In genomic region chr6:110415297-110415916, GRCh38 we compare ENCODE assay signal across 1 cellular context.
TF ChIP-seq lines count a peak whose summit lies in the region.

Gene DDO, minus strand, starts transcription at chr6:110415575. Its CDS starts 2,113 bp downstream, at chr6:110413462.

TF ChIP-seq in HepG2, 621 proteins besides CTCF, POLR2A, EP300 and RAD21 (continued from another document and continues in another):
- TF ChIP-seq DZIP1 (CRISPR knock-in tag; IDR thresholded peaks at IDR 0.05) (no peak), PPARG (CRISPR knock-in tag; conservative IDR thresholded peaks at IDR 0.05) (no peak), CAMTA2 (CRISPR knock-in tag; IDR thresholded peaks at IDR 0.05; ENCODE audit: borderline replicate concordance) (no peak), ATF2 (CRISPR knock-in tag; IDR thresholded peaks at IDR 0.05) (no peak), SAP130 (CRISPR knock-in tag; IDR thresholded peaks at IDR 0.05; ENCODE audit: low read depth) (peak; percentile 91), FOXK2 (IDR thresholded peaks at IDR 0.05) (no peak), ZNF17 (CRISPR knock-in tag; IDR thresholded peaks at IDR 0.05) (no peak), ZNF282 (IDR thresholded peaks at IDR 0.05; ENCODE audit: partially characterized antibody) (no peak), MEIS1 (CRISPR knock-in tag; IDR thresholded peaks at IDR 0.05; ENCODE audit: borderline replicate concordance) (peak; percentile 58; the same call in 1 of the 2 replicates), REXO4 (CRISPR knock-in tag; IDR thresholded peaks at IDR 0.05; ENCODE audit: borderline replicate concordance) (no peak), LBX2 (CRISPR knock-in tag; IDR thresholded peaks at IDR 0.05; ENCODE audit: borderline replicate concordance) (no peak), HOXA5 (CRISPR knock-in tag; IDR thresholded peaks at IDR 0.05) (no peak), SOX5 (CRISPR knock-in tag; IDR thresholded peaks at IDR 0.05; ENCODE audit: borderline replicate concordance) (no peak), ARNT (IDR thresholded peaks at IDR 0.05) (no peak), CREM (IDR thresholded peaks at IDR 0.05) (no peak), CREM (CRISPR knock-in tag; IDR thresholded peaks at IDR 0.05) (no peak), ZNF44 (CRISPR knock-in tag; IDR thresholded peaks at IDR 0.05) (no peak), KAT8 (CRISPR knock-in tag; IDR thresholded peaks at IDR 0.05) (peak; percentile 24; the same call in 1 of the 2 replicates), KLF13 (CRISPR knock-in tag; IDR thresholded peaks at IDR 0.05) (no peak), TCF7 (IDR thresholded peaks at IDR 0.05; ENCODE audit: low read depth) (no peak), ZFYVE20 (CRISPR knock-in tag; IDR thresholded peaks at IDR 0.05; ENCODE audit: borderline replicate concordance, low read depth) (no peak), TCF7L2 (IDR thresholded peaks at IDR 0.05; ENCODE audit: low read depth, low read length) (no peak), ZNF138 (CRISPR knock-in tag; IDR thresholded peaks at IDR 0.05; ENCODE audit: low read depth) (no peak), ETV5 (CRISPR knock-in tag; IDR thresholded peaks at IDR 0.05; ENCODE audit: borderline replicate concordance) (no peak), ZNF337 (CRISPR knock-in tag; IDR thresholded peaks at IDR 0.05; ENCODE audit: borderline replicate concordance, low read depth) (no peak), ZSCAN22 (CRISPR knock-in tag; IDR thresholded peaks at IDR 0.05) (no peak), ZNF577 (CRISPR knock-in tag; IDR thresholded peaks at IDR 0.05; ENCODE audit: borderline replicate concordance, low read depth) (no peak), RARG (CRISPR knock-in tag; IDR thresholded peaks at IDR 0.05; ENCODE audit: low read depth) (no peak), EEA1 (CRISPR knock-in tag; IDR thresholded peaks at IDR 0.05; ENCODE audit: borderline replicate concordance) (no peak), HNRNPUL1 (IDR thresholded peaks at IDR 0.05; ENCODE audit: low read depth, low read length) (no peak), ZNF607 (CRISPR knock-in tag; IDR thresholded peaks at IDR 0.05; ENCODE audit: borderline replicate concordance) (no peak; the same call in 1 of the 2 replicates), PTBP1 (IDR thresholded peaks at IDR 0.05; ENCODE audit: low read depth, low read length, poor library complexity, severe bottlenecking) (no peak), ZNF614 (CRISPR knock-in tag; IDR thresholded peaks at IDR 0.05; ENCODE audit: borderline replicate concordance) (no peak), ZNF652 (CRISPR knock-in tag; IDR thresholded peaks at IDR 0.05; ENCODE audit: borderline replicate concordance, low read depth) (peak; percentile 32; the same call in 1 of the 2 replicates), PHB2 (IDR thresholded peaks at IDR 0.05; ENCODE audit: partially characterized antibody) (no peak), MYPOP (CRISPR knock-in tag; IDR thresholded peaks at IDR 0.05) (0 out of 2 replicates have a peak, but pooled peaks have one; percentile 50), CCDC6 (CRISPR knock-in tag; IDR thresholded peaks at IDR 0.05) (no peak), ELF3 (CRISPR knock-in tag; IDR thresholded peaks at IDR 0.05) (peak; percentile 37; the same call in 1 of the 2 replicates), ZNF274 (CRISPR knock-in tag; IDR thresholded peaks at IDR 0.05) (no peak), POGZ (CRISPR knock-in tag; IDR thresholded peaks at IDR 0.05) (peak; percentile 40; the same call in 1 of the 2 replicates), THAP9 (CRISPR knock-in tag; IDR thresholded peaks at IDR 0.05; ENCODE audit: borderline replicate concordance) (0 out of 2 replicates have a peak, but pooled peaks have one; percentile 57), HNF1B (CRISPR knock-in tag; IDR thresholded peaks at IDR 0.05) (peak; percentile 49; the same call in 1 of the 2 replicates), ZNF75D (CRISPR knock-in tag; IDR thresholded peaks at IDR 0.05; ENCODE audit: borderline replicate concordance) (no peak), ZNF280D (CRISPR knock-in tag; IDR thresholded peaks at IDR 0.05) (no peak), MTA3 (CRISPR knock-in tag; IDR thresholded peaks at IDR 0.05) (no peak), ZNF530 (CRISPR knock-in tag; IDR thresholded peaks at IDR 0.05; ENCODE audit: low read depth) (no peak), ARID2 (CRISPR knock-in tag; IDR thresholded peaks at IDR 0.05; ENCODE audit: borderline replicate concordance) (no peak), ZNF879 (CRISPR knock-in tag; IDR thresholded peaks at IDR 0.05) (no peak), KLF16 (CRISPR knock-in tag; IDR thresholded peaks at IDR 0.05) (no peak), SP2 (CRISPR knock-in tag; IDR thresholded peaks at IDR 0.05) (peak; percentile 66), PAXIP1 (CRISPR knock-in tag; conservative IDR thresholded peaks at IDR 0.05) (peak; percentile 25; the same call in 1 of the 2 replicates), HINFP (CRISPR knock-in tag; IDR thresholded peaks at IDR 0.05; ENCODE audit: low read depth) (no peak)
